In the genomic region with DNA sequence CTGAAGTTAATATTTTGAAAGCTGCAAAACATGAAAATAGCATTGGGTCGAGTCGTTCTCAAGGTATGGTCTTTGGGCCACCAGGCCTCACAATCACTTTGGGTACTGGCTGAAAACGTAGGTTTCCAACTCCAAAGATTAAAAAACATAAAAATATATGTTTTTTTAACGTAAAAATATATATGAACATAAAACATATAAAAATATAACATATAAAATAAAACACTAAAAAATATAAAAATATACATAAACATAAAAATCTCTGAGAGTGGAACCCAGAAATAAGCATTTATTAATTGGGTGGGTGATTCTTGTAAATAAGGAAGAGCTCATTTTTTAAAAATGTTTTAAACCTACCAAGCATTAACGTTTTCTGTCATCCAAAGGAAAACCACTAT, we compare ENCODE assay signal across 8 cellular contexts. TPM values are rescaled to one million over a fixed set of nuclear protein-coding genes. Genes with fewer than 3 reads are reported as not detected.
DNase-seq lines count a peak whose midpoint lies in the region; ATAC-seq and TF ChIP-seq lines count a peak whose summit lies in the region.

No MANE protein-coding gene starts in this region.

- no peak for TF ChIP-seq CTCF in esophagus squamous epithelium (IDR thresholded peaks at IDR 0.05)
- TF ChIP-seq CTCF in psoas muscle (IDR thresholded peaks at IDR 0.05): no peak

- WGBS in esophagus squamous epithelium, 2 donors: 8 to 12% methylated on average over 5 of the region's 5 CpGs
- WGBS in psoas muscle, 3 donors: 14 to 24% (median 14%) methylated on average over 5 of the region's 5 CpGs

- peak overlapping the region; percentile 81 for H3K27ac ChIP-seq in SJSA1
- H3K27ac ChIP-seq in esophagus squamous epithelium: peak overlapping the region; percentile 96 to 99 (median 98)
- peak overlapping the region; percentile 84 for H3K27ac ChIP-seq in psoas muscle

- no peak for DNase-seq in SJSA1 (ENCODE audit: low read depth in 1 of 2, low spot score in 2 of 2)
- DNase-seq in esophagus squamous epithelium (lab: John Stamatoyannopoulos, UW): no peak
- DNase-seq in psoas muscle: no peak
- DNase-seq in NCI-H1417 treated with DMSO at 0.1 percent for 48 hours (lab: John Stamatoyannopoulos, UW): no peak
- no peak for DNase-seq in stimulated activated CD4-positive, alpha-beta T cell treated with anti-CD3 and anti-CD28 coated beads, Interleukin-4, amount 100 ng/mL, for 1 hour
- no peak for DNase-seq in activated effector memory CD4-positive, alpha-beta T cell treated with Interleukin-2 at 50 U/mL for 16 hours

- H3K4me3 ChIP-seq in SJSA1 (peak overlapping the region; percentile 88), esophagus squamous epithelium (peak overlapping the region; percentile 79 to 99 (median 98)), psoas muscle (peak overlapping the region; percentile 85)

- H3K27me3 ChIP-seq in SJSA1 (replicated peaks) (no peaks in the 10 kb centered on the region), esophagus squamous epithelium (no peaks in the 10 kb centered on the region), psoas muscle (ENCODE audit: insufficient read depth in 3 of 3, low read length in 2 of 3) (no peaks in the 10 kb centered on the region)

- TF ChIP-seq POLR2A in esophagus squamous epithelium (IDR thresholded peaks at IDR 0.05): no peak

- ATAC-seq in psoas muscle: no peak
- no peak for ATAC-seq in GM19324 (IDR thresholded peaks at IDR 0.05; ENCODE audit: low FRiP score, unreplicated experiment)

- no peaks in the 10 kb centered on the region for H3K9me3 ChIP-seq in ES-I3 (ENCODE audit: control insufficient read depth, insufficient read depth, low read length)
- no peaks in the 10 kb centered on the region for H3K9me3 ChIP-seq in SJSA1 (replicated peaks)
- H3K9me3 ChIP-seq in esophagus squamous epithelium: no peaks in the 10 kb centered on the region
- H3K9me3 ChIP-seq in psoas muscle: no peaks in the 10 kb centered on the region

- intact Hi-C loops in esophagus squamous epithelium (cut with DNase I) (loop anchor here (5.0 to 10.0 kb wide), 2 partner anchors 281 to 514 kb away; partner anchors contain the start of gene UBE2K), psoas muscle (cut with DNase I) (loop anchor here (5.0 to 10.0 kb wide), 5 partner anchors 64 to 514 kb away; partner anchors contain the start of genes N4BP2 (in 1 of the 2) and SMIM14 (in 1 of the 2))

- H3K36me3 ChIP-seq in ES-I3 (ENCODE audit: insufficient read depth, low read length) (peaks cover 6% of the 10 kb centered on the region; the same call in 1 of the 2 replicates), SJSA1 (peaks cover 31% of the 10 kb centered on the region), esophagus squamous epithelium (peaks cover 0 to 25% (median 8%) of the 10 kb centered on the region in 3 donors), psoas muscle (ENCODE audit: insufficient read depth in 1 of 2, low read depth in 1 of 2) (peaks cover 3 to 30% of the 10 kb centered on the region in 2 donors)

- H3K4me1 ChIP-seq in ES-I3 (ENCODE audit: insufficient read depth, low read length) (no peaks in the 10 kb centered on the region; the same call in 1 of the 2 replicates), SJSA1 (replicated peaks) (peaks cover 9% of the 10 kb centered on the region), esophagus squamous epithelium (peaks cover 0 to 40% (median 20%) of the 10 kb centered on the region in 3 donors), psoas muscle (peaks cover 18% of the 10 kb centered on the region)

- H3K9ac ChIP-seq in ES-I3 (ENCODE audit: low read depth, low read length): peak overlapping the region; percentile 99

RNA-seq across cellular contexts. Expression of gene PDS5A, which starts 0.7 kb away (rescaled TPM):
- total RNA-seq in SJSA1 (2014; rRNA removed; shearing (Covaris generic)): 39.5 and 39.6 TPM in 2 replicates
- total RNA-seq in esophagus squamous epithelium (10 to 100 TPM; 49.1 to 70.2 (median 59.6) TPM), psoas muscle (10 to 100 TPM; 23.2 to 34.0 (median 30.8) TPM)
- polyA plus RNA-seq in psoas muscle: 10 to 100 TPM; 14.2 to 33.2 (median 19.1) TPM
